1 cellular context compared by ENCODE assay signal in the genomic region with DNA sequence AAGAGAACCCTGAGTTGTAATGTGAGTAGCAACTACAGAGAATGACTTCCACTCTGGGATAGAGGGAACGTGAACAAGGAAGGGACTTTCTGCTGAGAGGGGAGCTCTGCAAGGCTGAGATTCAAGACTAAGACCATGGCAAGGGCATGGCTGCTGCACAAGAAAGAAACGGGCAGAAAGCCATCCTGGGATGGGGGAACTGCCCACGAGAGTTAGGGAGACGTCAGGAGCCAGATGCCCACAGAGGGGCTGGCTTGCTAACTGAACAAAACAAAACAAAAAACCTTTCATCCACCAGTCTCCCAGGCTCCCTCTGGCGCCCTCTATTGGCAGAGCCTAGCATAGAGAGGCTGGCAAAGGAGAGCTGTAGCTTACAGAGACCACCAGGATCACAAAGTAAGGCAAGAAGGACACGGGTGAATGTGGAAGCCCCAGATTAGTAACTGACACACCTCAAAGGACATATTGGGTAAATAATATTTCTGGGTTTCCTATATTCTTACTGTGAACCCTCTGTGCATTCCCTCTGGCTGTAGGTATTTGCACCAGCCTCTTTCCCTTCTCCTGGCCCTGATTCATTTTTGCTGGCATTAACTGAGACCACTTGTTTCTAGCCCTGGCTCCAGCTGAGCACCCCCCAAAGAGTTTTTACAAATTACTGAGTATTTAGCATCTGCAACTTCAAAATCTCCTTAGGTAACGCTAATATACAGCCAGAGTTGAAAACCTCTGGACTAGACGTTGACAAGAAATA.
TF ChIP-seq lines count a peak whose summit lies in the region.

No MANE protein-coding gene starts in this region.

TF ChIP-seq in GM23338, 12 proteins besides CTCF, POLR2A, EP300 and RAD21 (continued from another document):
- TF ChIP-seq, protein P1, sequence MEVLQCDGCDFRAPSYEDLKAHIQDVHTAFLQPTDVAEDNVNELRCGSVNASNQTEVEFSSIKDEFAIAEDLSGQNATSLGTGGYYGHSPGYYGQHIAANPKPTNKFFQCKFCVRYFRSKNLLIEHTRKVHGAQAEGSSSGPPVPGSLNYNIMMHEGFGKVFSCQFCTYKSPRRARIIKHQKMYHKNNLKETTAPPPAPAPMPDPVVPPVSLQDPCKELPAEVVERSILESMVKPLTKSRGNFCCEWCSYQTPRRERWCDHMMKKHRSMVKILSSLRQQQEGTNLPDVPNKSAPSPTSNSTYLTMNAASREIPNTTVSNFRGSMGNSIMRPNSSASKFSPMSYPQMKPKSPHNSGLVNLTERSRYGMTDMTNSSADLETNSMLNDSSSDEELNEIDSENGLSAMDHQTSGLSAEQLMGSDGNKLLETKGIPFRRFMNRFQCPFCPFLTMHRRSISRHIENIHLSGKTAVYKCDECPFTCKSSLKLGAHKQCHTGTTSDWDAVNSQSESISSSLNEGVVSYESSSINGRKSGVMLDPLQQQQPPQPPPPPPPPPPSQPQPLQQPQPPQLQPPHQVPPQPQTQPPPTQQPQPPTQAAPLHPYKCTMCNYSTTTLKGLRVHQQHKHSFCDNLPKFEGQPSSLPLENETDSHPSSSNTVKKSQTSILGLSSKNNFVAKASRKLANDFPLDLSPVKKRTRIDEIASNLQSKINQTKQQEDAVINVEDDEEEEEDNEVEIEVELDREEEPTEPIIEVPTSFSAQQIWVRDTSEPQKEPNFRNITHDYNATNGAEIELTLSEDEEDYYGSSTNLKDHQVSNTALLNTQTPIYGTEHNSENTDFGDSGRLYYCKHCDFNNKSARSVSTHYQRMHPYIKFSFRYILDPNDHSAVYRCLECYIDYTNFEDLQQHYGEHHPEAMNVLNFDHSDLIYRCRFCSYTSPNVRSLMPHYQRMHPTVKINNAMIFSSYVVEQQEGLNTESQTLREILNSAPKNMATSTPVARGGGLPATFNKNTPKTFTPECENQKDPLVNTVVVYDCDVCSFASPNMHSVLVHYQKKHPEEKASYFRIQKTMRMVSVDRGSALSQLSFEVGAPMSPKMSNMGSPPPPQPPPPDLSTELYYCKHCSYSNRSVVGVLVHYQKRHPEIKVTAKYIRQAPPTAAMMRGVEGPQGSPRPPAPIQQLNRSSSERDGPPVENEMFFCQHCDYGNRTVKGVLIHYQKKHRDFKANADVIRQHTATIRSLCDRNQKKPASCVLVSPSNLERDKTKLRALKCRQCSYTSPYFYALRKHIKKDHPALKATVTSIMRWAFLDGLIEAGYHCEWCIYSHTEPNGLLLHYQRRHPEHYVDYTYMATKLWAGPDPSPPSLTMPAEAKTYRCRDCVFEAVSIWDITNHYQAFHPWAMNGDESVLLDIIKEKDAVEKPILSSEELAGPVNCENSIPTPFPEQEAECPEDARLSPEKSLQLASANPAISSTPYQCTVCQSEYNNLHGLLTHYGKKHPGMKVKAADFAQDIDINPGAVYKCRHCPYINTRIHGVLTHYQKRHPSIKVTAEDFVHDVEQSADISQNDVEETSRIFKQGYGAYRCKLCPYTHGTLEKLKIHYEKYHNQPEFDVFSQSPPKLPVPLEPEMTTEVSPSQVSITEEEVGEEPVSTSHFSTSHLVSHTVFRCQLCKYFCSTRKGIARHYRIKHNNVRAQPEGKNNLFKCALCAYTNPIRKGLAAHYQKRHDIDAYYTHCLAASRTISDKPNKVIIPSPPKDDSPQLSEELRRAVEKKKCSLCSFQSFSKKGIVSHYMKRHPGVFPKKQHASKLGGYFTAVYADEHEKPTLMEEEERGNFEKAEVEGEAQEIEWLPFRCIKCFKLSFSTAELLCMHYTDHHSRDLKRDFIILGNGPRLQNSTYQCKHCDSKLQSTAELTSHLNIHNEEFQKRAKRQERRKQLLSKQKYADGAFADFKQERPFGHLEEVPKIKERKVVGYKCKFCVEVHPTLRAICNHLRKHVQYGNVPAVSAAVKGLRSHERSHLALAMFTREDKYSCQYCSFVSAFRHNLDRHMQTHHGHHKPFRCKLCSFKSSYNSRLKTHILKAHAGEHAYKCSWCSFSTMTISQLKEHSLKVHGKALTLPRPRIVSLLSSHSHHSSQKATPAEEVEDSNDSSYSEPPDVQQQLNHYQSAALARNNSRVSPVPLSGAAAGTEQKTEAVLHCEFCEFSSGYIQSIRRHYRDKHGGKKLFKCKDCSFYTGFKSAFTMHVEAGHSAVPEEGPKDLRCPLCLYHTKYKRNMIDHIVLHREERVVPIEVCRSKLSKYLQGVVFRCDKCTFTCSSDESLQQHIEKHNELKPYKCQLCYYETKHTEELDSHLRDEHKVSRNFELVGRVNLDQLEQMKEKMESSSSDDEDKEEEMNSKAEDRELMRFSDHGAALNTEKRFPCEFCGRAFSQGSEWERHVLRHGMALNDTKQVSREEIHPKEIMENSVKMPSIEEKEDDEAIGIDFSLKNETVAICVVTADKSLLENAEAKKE (CRISPR knock-in tag; IDR thresholded peaks at IDR 0.05): no peak
- TF ChIP-seq NANOG (IDR thresholded peaks at IDR 0.05; ENCODE audit: borderline replicate concordance) (no peak), STAT1 (IDR thresholded peaks at IDR 0.05; ENCODE audit: unreplicated experiment) (no peak), POLR2AphosphoS5 (IDR thresholded peaks at IDR 0.05; ENCODE audit: low read depth) (no peak), ZNF114 (CRISPR knock-in tag; IDR thresholded peaks at IDR 0.05) (no peak), ZNF331 (CRISPR knock-in tag; IDR thresholded peaks at IDR 0.05; ENCODE audit: low read depth) (no peak), EZH2phosphoT487 (IDR thresholded peaks at IDR 0.05; ENCODE audit: unreplicated experiment) (no peak), EZH2 (IDR thresholded peaks at IDR 0.05; ENCODE audit: low read depth, unreplicated experiment) (no peak)
- TF ChIP-seq, protein P2, sequence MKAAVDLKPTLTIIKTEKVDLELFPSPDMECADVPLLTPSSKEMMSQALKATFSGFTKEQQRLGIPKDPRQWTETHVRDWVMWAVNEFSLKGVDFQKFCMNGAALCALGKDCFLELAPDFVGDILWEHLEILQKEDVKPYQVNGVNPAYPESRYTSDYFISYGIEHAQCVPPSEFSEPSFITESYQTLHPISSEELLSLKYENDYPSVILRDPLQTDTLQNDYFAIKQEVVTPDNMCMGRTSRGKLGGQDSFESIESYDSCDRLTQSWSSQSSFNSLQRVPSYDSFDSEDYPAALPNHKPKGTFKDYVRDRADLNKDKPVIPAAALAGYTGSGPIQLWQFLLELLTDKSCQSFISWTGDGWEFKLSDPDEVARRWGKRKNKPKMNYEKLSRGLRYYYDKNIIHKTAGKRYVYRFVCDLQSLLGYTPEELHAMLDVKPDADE (IDR thresholded peaks at IDR 0.05): no peak
